Comparison of ENCODE assay signal across 28 cellular contexts in genomic region chr3:6468589-6468988, GRCh38.
"Had no signal": no experiment of that assay in that cellular context is flagged by ENCODE, and none has a peak within 500 bp of the region (broad histone marks: within the 10 kb centered on the region; RNA-seq: fewer than 3 reads in every experiment).

No MANE protein-coding gene starts in this region.

- H3K4me3 ChIP-seq: pancreas, psoas muscle, skin epidermis, smooth muscle cell, spleen, suprapubic skin, testis, tibial artery, transverse colon, upper lobe of right lung, uterus had no signal

- H3K27ac ChIP-seq: neutrophil, pancreas, psoas muscle, skin epidermis, spleen, suprapubic skin, testis, tibial artery, transverse colon, upper lobe of right lung, uterus had no signal

- H3K4me1 ChIP-seq: pancreas, psoas muscle, spleen, suprapubic skin, testis, tibial artery, transverse colon, upper lobe of right lung, uterus had no signal

- FAIRE-seq: pancreas had no signal

- H3K36me3 ChIP-seq: neutrophil, pancreas, spleen, suprapubic skin, tibial artery, transverse colon, upper lobe of right lung, uterus had no signal

- ATAC-seq: naive thymus-derived CD8-positive, alpha-beta T cell; natural killer cell treated with Interleukin-12 subunit alpha and Interleukin-12 subunit beta and Interleukin-15 and Interleukin-18, amount 100 ng/mL, for 72 hours; pancreas; psoas muscle; right cardiac atrium; sciatic nerve; stimulated activated memory B cell treated with anti-CD40 and anti-IgM and Interleukin-4, amounts not matched to agents 10 μg/mL and 1 μg/mL and 100 μg/mL, for 72 hours; stimulated activated naive CD8-positive, alpha-beta T cell treated with anti-CD3 and anti-CD28 coated beads, Interleukin-15, amount 100 ng/mL, for 72 hours; stimulated activated naive CD8-positive, alpha-beta T cell treated with anti-CD3 and anti-CD28 coated beads, Interleukin-15, Interleukin-2, amounts not matched to agents 100 U/mL and 50 U/mL, for 24 hours; upper lobe of right lung had no signal

- DNase-seq: naive thymus-derived CD8-positive, alpha-beta T cell; nephron progenitor cell; nucleus accumbens; pancreas; psoas muscle; right cardiac atrium; spleen; stimulated activated CD4-positive, alpha-beta T cell treated with anti-CD3 and anti-CD28 coated beads, Interleukin-12 subunit alpha, Interleukin-12 subunit beta, amount 100 ng/mL, for 4 hours; stimulated activated CD4-positive, alpha-beta T cell treated with anti-CD3 and anti-CD28 coated beads, Interleukin-1b, Interleukin-23, amount 100 ng/mL, for 48 hours; stimulated activated CD4-positive, alpha-beta T cell treated with anti-CD3 and anti-CD28 coated beads, Interleukin-4, amount 100 ng/mL, for 1 hour; stimulated activated CD4-positive, alpha-beta T cell treated with anti-CD3 and anti-CD28 coated beads, Interleukin-4, amount 100 ng/mL, for 4 hours; stimulated activated CD8-positive, alpha-beta memory T cell treated with anti-CD3 and anti-CD28 coated beads, Interleukin-4, amount 100 ng/mL, for 48 hours; stimulated activated naive CD4-positive, alpha-beta T cell; stimulated activated naive CD8-positive, alpha-beta T cell treated with anti-CD3 and anti-CD28 coated beads, Interleukin-15, amount 100 ng/mL, for 72 hours; stimulated activated naive CD8-positive, alpha-beta T cell treated with anti-CD3 and anti-CD28 coated beads, Interleukin-15, Interleukin-2, amounts not matched to agents 100 U/mL and 50 U/mL, for 24 hours; substantia nigra; testis; tibial artery; transverse colon; upper lobe of right lung; uterus had no signal

- H3K27me3 ChIP-seq: neutrophil, pancreas, spleen, suprapubic skin, testis, tibial artery, transverse colon, upper lobe of right lung, uterus had no signal

- H3K9me3 ChIP-seq: neutrophil, pancreas, psoas muscle, suprapubic skin, testis, tibial artery, transverse colon, upper lobe of right lung, uterus had no signal

- H3K4me2 ChIP-seq: smooth muscle cell had no signal
